Comparison of ENCODE assay signal across 1 cellular context in genomic region chr6:31827286-31828079, GRCh38.
TF ChIP-seq lines count a peak whose summit lies in the region.

Gene HSPA1B (plus strand): TSS chr6:31827738. CDS start chr6:31827951, 213 bp downstream.

TF ChIP-seq in K562, 482 proteins besides CTCF, POLR2A, EP300 and RAD21 (continued from another document):
- no peak for TF ChIP-seq GTF3C2 (IDR thresholded peaks at IDR 0.05; ENCODE audit: borderline replicate concordance, extremely low read depth, insufficient read length)
- TF ChIP-seq GTF2E2 (tag; IDR thresholded peaks at IDR 0.05) = peak; percentile 96; the same call in 1 of the 2 replicates
- TF ChIP-seq ATF4 (CRISPR knock-in tag; IDR thresholded peaks at IDR 0.05) = peak; percentile 79
- TF ChIP-seq GATA2 (CRISPR knock-in tag; IDR thresholded peaks at IDR 0.05) = no peak
- peak; percentile 15; the same call in 1 of the 2 replicates for TF ChIP-seq SPI1 (IDR thresholded peaks at IDR 0.05; ENCODE audit: borderline replicate concordance, low read depth, low read length)
- peak; percentile 98 for TF ChIP-seq SMAD1 (IDR thresholded peaks at IDR 0.05; ENCODE audit: low read depth, low read length, partially characterized antibody)
- no peak for TF ChIP-seq NR2C1 (IDR thresholded peaks at IDR 0.05)
- no peak for TF ChIP-seq NR2C1 (tag; IDR thresholded peaks at IDR 0.05)
- TF ChIP-seq ZFP36 (IDR thresholded peaks at IDR 0.05; ENCODE audit: low read depth, low read length, partially characterized antibody) = no peak
- no peak for TF ChIP-seq ZNF175 (CRISPR knock-in tag; IDR thresholded peaks at IDR 0.05; ENCODE audit: low read depth)
- no peak for TF ChIP-seq TAF9B (IDR thresholded peaks at IDR 0.05; ENCODE audit: partially characterized antibody)
- no peak for TF ChIP-seq STAT5B (CRISPR knock-in tag; IDR thresholded peaks at IDR 0.05)
- no peak for TF ChIP-seq RB1 (IDR thresholded peaks at IDR 0.05; ENCODE audit: low read depth)
- no peak; the same call in 1 of the 2 replicates for TF ChIP-seq ZC3H11A (IDR thresholded peaks at IDR 0.05; ENCODE audit: low read depth, low read length)
- TF ChIP-seq REST (CRISPR knock-in tag; IDR thresholded peaks at IDR 0.05; ENCODE audit: low read depth) = peak; percentile 90
- TF ChIP-seq ZNF12 (CRISPR knock-in tag; IDR thresholded peaks at IDR 0.05) = 0 out of 2 replicates have a peak, but pooled peaks have one; percentile 78
- TF ChIP-seq FIP1L1 (IDR thresholded peaks at IDR 0.05; ENCODE audit: low read depth, low read length, poor library complexity, severe bottlenecking) = peak; percentile 93
- TF ChIP-seq ZNF174 (CRISPR knock-in tag; IDR thresholded peaks at IDR 0.05) = peak; percentile 69; the same call in 1 of the 2 replicates
- TF ChIP-seq ZHX1 (conservative IDR thresholded peaks at IDR 0.05; ENCODE audit: low read length) = peak; percentile 57; the same call in 1 of the 2 replicates
- peak; percentile 99 for TF ChIP-seq GTF2F1 (IDR thresholded peaks at IDR 0.05; ENCODE audit: low read depth, low read length)
- no peak for TF ChIP-seq LEF1 (IDR thresholded peaks at IDR 0.05)
- peak; percentile 50 to 95; a peak in 3 of 4 replicates for TF ChIP-seq MAZ (CRISPR knock-in tag; conservative IDR thresholded peaks at IDR 0.05 in 1 of 2, IDR thresholded peaks at IDR 0.05 in 1 of 2)
- peak; percentile 59 for TF ChIP-seq RBM39 (optimal IDR thresholded peaks at IDR 0.05; ENCODE audit: low read depth, low read length)
- no peak for TF ChIP-seq PHF20 (IDR thresholded peaks at IDR 0.05; ENCODE audit: partially characterized antibody)
- TF ChIP-seq ZFX (CRISPR knock-in tag; IDR thresholded peaks at IDR 0.05) = no peak
- TF ChIP-seq FOXM1 (IDR thresholded peaks at IDR 0.05; ENCODE audit: low read depth) = no peak
- TF ChIP-seq FOXM1 (CRISPR knock-in tag; IDR thresholded peaks at IDR 0.05; ENCODE audit: low read depth) = peak; percentile 93; the same call in 1 of the 2 replicates
- TF ChIP-seq STAT5A (IDR thresholded peaks at IDR 0.05; ENCODE audit: borderline replicate concordance, low read length) = peak; percentile 55; the same call in 1 of the 2 replicates
- TF ChIP-seq ZKSCAN8 (CRISPR knock-in tag; IDR thresholded peaks at IDR 0.05) = no peak
- TF ChIP-seq ZMIZ1 (IDR thresholded peaks at IDR 0.05; ENCODE audit: low read depth in 2 of 2, low read length in 2 of 2) = peak in 1 of 2 experiments; percentile 95; a peak in 2 of 4 replicates
